In genomic region chr5:2866622-2867372, GRCh38 we compare ENCODE assay signal across 19 cellular contexts.
DNase-seq lines count a peak whose midpoint lies in the region; ATAC-seq and TF ChIP-seq lines count a peak whose summit lies in the region.
"Had no signal": no experiment of that assay in that cellular context is flagged by ENCODE, and none has a peak within 500 bp of the region (broad histone marks: within the 10 kb centered on the region; RNA-seq: fewer than 3 reads in every experiment).

No MANE protein-coding gene starts in this region.

- H3K9me3 Mint-ChIP-seq in neural progenitor cell, result peaks cover 2% of the 10 kb centered on the region
- H3K9me3 Mint-ChIP-seq in type B pancreatic cell, result no peaks in the 10 kb centered on the region

- DNase-seq in DND-41, result no peak
- peak; percentile 34 for DNase-seq in globus pallidus (ENCODE audit: low spot score)
- DNase-seq in neural progenitor cell (ENCODE audit: low spot score), result no peak
- DNase-seq in type B pancreatic cell (ENCODE audit: extremely low spot score, unreplicated experiment), result no peak
- no peak for DNase-seq in D341Med (ENCODE audit: low spot score)
- DNase-seq in iPS-NIHi7 (ENCODE audit: extremely low spot score), result no peak
- DNase-seq in SKM-1 (lab: John Stamatoyannopoulos, UW; ENCODE audit: unreplicated experiment), result no peak
- DNase-seq in NCI-H128 (lab: John Stamatoyannopoulos, UW; ENCODE audit: unreplicated experiment), result no peak
- DNase-seq: 8988T, DMS 273 treated with DMSO at 0.1 percent for 48 hours, GDM1, GM23248, MM.1S, NCI-H1105, NCI-H1694, NCI-H2081 treated with DMSO at 0.1 percent for 48 hours, NCI-H510A, SHP77 had no signal

- no peaks in the 10 kb centered on the region for H3K36me3 ChIP-seq in DND-41 (ENCODE audit: insufficient read depth, low read length)
- no peaks in the 10 kb centered on the region for H3K36me3 ChIP-seq in neural progenitor cell

- H3K4me3 ChIP-seq in DND-41 (ENCODE audit: low read depth in 1 of 2, low read length in 2 of 2) (no peak overlapping the region; a peak in 1 of 4 replicates), neural progenitor cell (no peak overlapping the region)
- H3K4me3 ChIP-seq: GM23248 had no signal

- H3K4me3 Mint-ChIP-seq in neural progenitor cell, result no peak overlapping the region
- H3K4me3 Mint-ChIP-seq in type B pancreatic cell, result no peak overlapping the region
- H3K4me3 Mint-ChIP-seq: B cell had no signal

- ATAC-seq in DND-41 (ENCODE audit: insufficient read depth, low read depth), result peak; percentile 7

- H4K20me1 ChIP-seq in DND-41 (ENCODE audit: insufficient read depth, low read length) (no peaks in the 10 kb centered on the region), neural progenitor cell (ENCODE audit: low read depth) (no peaks in the 10 kb centered on the region)

- peak overlapping the region; percentile 64 for H2AFZ ChIP-seq in DND-41 (ENCODE audit: low read depth, low read length)
- no peak overlapping the region for H2AFZ ChIP-seq in neural progenitor cell (replicated peaks)
- H2AFZ ChIP-seq: GM23248 had no signal

- TF ChIP-seq CTCF in DND-41 (IDR thresholded peaks at IDR 0.05; ENCODE audit: borderline replicate concordance, extremely low read depth, low read length, poor library complexity, severe bottlenecking), result no peak
- no peak for TF ChIP-seq CTCF in neural progenitor cell (IDR thresholded peaks at IDR 0.05)
- no peak for TF ChIP-seq CTCF in type B pancreatic cell (conservative IDR thresholded peaks at IDR 0.05)

- H3K4me1 ChIP-seq in DND-41 (ENCODE audit: insufficient read depth, low read length), result peaks cover 60% of the 10 kb centered on the region
- H3K4me1 ChIP-seq in neural progenitor cell, result peaks cover 12% of the 10 kb centered on the region

- H3K9ac ChIP-seq in DND-41 (ENCODE audit: low read depth, low read length) (peak overlapping the region; percentile 56), neural progenitor cell (no peak overlapping the region)
- H3K9ac ChIP-seq: GM23248 had no signal

- H3K27ac Mint-ChIP-seq in neural progenitor cell (peak overlapping the region; percentile 16), type B pancreatic cell (peak overlapping the region; percentile 46)
- H3K27ac Mint-ChIP-seq: B cell had no signal

- H3K27me3 ChIP-seq in DND-41 (ENCODE audit: insufficient read depth, low read length, poor library complexity) (no peaks in the 10 kb centered on the region), neural progenitor cell (no peaks in the 10 kb centered on the region)

- H3F3A ChIP-seq in neural progenitor cell (ENCODE audit: low read depth), result no peaks in the 10 kb centered on the region

- H3K36me3 Mint-ChIP-seq in neural progenitor cell (no peaks in the 10 kb centered on the region), type B pancreatic cell (no peaks in the 10 kb centered on the region)

- H3K9me3 ChIP-seq in DND-41 (ENCODE audit: insufficient read depth, low read length, severe bottlenecking) (no peaks in the 10 kb centered on the region), neural progenitor cell (ENCODE audit: low read depth) (no peaks in the 10 kb centered on the region)

- H3K4me1 Mint-ChIP-seq in neural progenitor cell, result peaks cover 12% of the 10 kb centered on the region
- peaks cover 10% of the 10 kb centered on the region for H3K4me1 Mint-ChIP-seq in type B pancreatic cell (ENCODE audit: unreplicated experiment)
- H3K4me1 Mint-ChIP-seq: B cell had no signal

- H3K4me2 ChIP-seq in DND-41 (ENCODE audit: insufficient read depth, low read length) (peak overlapping the region; percentile 36), neural progenitor cell (no peak overlapping the region)

- H3K27me3 Mint-ChIP-seq in neural progenitor cell (ENCODE audit: insufficient read depth, low read depth), result peaks cover 12% of the 10 kb centered on the region
- peaks cover 11% of the 10 kb centered on the region for H3K27me3 Mint-ChIP-seq in type B pancreatic cell
- H3K27me3 Mint-ChIP-seq: B cell had no signal

- H3K79me2 ChIP-seq in DND-41 (ENCODE audit: insufficient read depth, low read length) (no peaks in the 10 kb centered on the region), neural progenitor cell (ENCODE audit: low read depth) (no peaks in the 10 kb centered on the region)

- H3K27ac ChIP-seq in DND-41 (ENCODE audit: low read length) (peak overlapping the region; percentile 96), neural progenitor cell (no peak overlapping the region)
- H3K27ac ChIP-seq: GM23248 had no signal
